1 cellular context compared by ENCODE assay signal in the genomic region with DNA sequence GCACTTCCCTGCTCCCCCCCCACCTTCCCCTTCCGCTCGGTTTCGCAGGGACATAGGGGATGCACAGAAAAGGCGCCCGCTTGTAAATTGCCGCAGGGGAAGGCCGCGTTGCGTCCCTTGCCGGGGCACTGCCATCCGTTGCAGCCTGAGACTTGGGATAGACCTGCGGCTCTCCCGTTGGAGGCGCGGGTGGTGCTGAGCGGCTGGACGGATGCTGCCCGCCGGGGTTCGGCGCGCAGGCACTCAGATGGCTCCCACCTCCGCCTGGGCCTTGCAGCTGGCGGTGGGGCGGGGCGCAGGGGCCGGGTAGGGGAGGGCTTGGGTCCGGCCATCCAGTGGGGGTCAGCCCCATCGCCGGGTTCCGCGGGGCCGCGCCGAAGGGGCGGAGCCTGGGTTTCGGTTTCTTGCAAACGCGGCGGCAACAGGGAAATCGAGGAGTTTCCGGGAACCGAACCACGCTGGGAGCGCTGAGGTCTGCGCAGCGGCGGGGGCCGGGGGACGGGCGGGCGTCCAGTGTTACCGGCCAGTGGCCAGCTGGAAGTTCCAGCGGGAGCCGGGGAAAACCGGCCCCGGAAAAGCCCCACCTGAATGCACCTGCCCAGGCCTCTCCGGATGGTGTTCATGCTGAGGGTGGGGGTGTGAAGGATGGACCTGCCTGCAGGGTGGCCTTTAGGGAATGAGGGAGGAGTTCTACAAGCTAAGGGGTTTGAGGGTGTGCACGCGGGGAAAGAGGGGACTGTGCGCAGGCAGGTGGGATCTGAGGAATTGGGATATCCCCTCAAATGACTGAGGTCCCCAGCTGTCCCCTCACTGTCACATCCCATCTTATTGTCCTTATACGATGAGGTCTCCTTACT.
TF ChIP-seq lines count a peak whose summit lies in the region.

No MANE protein-coding gene starts in this region.

TF ChIP-seq in GM12878, 131 proteins besides CTCF, POLR2A, EP300 and RAD21 (continued from another document and continues in another):
- TF ChIP-seq, protein P1, sequence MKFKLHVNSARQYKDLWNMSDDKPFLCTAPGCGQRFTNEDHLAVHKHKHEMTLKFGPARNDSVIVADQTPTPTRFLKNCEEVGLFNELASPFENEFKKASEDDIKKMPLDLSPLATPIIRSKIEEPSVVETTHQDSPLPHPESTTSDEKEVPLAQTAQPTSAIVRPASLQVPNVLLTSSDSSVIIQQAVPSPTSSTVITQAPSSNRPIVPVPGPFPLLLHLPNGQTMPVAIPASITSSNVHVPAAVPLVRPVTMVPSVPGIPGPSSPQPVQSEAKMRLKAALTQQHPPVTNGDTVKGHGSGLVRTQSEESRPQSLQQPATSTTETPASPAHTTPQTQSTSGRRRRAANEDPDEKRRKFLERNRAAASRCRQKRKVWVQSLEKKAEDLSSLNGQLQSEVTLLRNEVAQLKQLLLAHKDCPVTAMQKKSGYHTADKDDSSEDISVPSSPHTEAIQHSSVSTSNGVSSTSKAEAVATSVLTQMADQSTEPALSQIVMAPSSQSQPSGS (IDR thresholded peaks at IDR 0.05; ENCODE audit: low read length), result no peak
- TF ChIP-seq ZNF217 (IDR thresholded peaks at IDR 0.05) (peak; percentile 70; the same call in 1 of the 2 replicates), TCF12 (IDR thresholded peaks at IDR 0.05; ENCODE audit: low read depth, low read length) (no peak), JUND (IDR thresholded peaks at IDR 0.05; ENCODE audit: low read depth, low read length) (no peak), RAD51 (IDR thresholded peaks at IDR 0.05) (no peak), GATAD2B (conservative IDR thresholded peaks at IDR 0.05; ENCODE audit: low read depth) (no peak; the same call in 1 of the 2 replicates), CHD1 (IDR thresholded peaks at IDR 0.05; ENCODE audit: low read depth, low read length) (no peak), RFX5 (IDR thresholded peaks at IDR 0.05; ENCODE audit: low read depth, low read length) (no peak), SUZ12 (IDR thresholded peaks at IDR 0.05; ENCODE audit: unreplicated experiment) (no peak), RUNX3 (IDR thresholded peaks at IDR 0.05; ENCODE audit: low read length) (no peak), BRCA1 (IDR thresholded peaks at IDR 0.05; ENCODE audit: low read depth, low read length) (no peak), CREM (IDR thresholded peaks at IDR 0.05; ENCODE audit: low read depth) (no peak), BCL11A (IDR thresholded peaks at IDR 0.05; ENCODE audit: low read depth, low read length) (no peak), JUNB (IDR thresholded peaks at IDR 0.05) (no peak), ETV6 (conservative IDR thresholded peaks at IDR 0.05 in 1 of 2, IDR thresholded peaks at IDR 0.05 in 1 of 2; ENCODE audit: borderline replicate concordance in 1 of 2, low read depth in 1 of 2) (no peak; a peak in 1 of 4 replicates), CHD2 (IDR thresholded peaks at IDR 0.05; ENCODE audit: borderline replicate concordance, low read depth, low read length) (no peak; the same call in 1 of the 2 replicates), RB1 (IDR thresholded peaks at IDR 0.05; ENCODE audit: borderline replicate concordance) (no peak; the same call in 1 of the 2 replicates), CBX3 (IDR thresholded peaks at IDR 0.05; ENCODE audit: borderline replicate concordance, low read depth) (no peak), YBX1 (IDR thresholded peaks at IDR 0.05) (no peak), PAX8 (IDR thresholded peaks at IDR 0.05) (no peak), SRF (IDR thresholded peaks at IDR 0.05; ENCODE audit: low read depth in 2 of 2, low read length in 2 of 2) (no peak), HDGF (IDR thresholded peaks at IDR 0.05) (peak; percentile 27; the same call in 1 of the 2 replicates), MTA2 (IDR thresholded peaks at IDR 0.05; ENCODE audit: low read depth) (no peak), YY1 (IDR thresholded peaks at IDR 0.05; ENCODE audit: low read depth, low read length) (no peak; the same call in 1 of the 2 replicates), POLR2AphosphoS5 (IDR thresholded peaks at IDR 0.05; ENCODE audit: low read length) (no peak)
- TF ChIP-seq, protein P2, sequence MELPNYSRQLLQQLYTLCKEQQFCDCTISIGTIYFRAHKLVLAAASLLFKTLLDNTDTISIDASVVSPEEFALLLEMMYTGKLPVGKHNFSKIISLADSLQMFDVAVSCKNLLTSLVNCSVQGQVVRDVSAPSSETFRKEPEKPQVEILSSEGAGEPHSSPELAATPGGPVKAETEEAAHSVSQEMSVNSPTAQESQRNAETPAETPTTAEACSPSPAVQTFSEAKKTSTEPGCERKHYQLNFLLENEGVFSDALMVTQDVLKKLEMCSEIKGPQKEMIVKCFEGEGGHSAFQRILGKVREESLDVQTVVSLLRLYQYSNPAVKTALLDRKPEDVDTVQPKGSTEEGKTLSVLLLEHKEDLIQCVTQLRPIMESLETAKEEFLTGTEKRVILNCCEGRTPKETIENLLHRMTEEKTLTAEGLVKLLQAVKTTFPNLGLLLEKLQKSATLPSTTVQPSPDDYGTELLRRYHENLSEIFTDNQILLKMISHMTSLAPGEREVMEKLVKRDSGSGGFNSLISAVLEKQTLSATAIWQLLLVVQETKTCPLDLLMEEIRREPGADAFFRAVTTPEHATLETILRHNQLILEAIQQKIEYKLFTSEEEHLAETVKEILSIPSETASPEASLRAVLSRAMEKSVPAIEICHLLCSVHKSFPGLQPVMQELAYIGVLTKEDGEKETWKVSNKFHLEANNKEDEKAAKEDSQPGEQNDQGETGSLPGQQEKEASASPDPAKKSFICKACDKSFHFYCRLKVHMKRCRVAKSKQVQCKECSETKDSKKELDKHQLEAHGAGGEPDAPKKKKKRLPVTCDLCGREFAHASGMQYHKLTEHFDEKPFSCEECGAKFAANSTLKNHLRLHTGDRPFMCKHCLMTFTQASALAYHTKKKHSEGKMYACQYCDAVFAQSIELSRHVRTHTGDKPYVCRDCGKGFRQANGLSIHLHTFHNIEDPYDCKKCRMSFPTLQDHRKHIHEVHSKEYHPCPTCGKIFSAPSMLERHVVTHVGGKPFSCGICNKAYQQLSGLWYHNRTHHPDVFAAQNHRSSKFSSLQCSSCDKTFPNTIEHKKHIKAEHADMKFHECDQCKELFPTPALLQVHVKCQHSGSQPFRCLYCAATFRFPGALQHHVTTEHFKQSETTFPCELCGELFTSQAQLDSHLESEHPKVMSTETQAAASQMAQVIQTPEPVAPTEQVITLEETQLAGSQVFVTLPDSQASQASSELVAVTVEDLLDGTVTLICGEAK (IDR thresholded peaks at IDR 0.05; ENCODE audit: borderline replicate concordance), result no peak
- TF ChIP-seq, protein P3, sequence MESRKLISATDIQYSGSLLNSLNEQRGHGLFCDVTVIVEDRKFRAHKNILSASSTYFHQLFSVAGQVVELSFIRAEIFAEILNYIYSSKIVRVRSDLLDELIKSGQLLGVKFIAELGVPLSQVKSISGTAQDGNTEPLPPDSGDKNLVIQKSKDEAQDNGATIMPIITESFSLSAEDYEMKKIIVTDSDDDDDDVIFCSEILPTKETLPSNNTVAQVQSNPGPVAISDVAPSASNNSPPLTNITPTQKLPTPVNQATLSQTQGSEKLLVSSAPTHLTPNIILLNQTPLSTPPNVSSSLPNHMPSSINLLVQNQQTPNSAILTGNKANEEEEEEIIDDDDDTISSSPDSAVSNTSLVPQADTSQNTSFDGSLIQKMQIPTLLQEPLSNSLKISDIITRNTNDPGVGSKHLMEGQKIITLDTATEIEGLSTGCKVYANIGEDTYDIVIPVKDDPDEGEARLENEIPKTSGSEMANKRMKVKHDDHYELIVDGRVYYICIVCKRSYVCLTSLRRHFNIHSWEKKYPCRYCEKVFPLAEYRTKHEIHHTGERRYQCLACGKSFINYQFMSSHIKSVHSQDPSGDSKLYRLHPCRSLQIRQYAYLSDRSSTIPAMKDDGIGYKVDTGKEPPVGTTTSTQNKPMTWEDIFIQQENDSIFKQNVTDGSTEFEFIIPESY (IDR thresholded peaks at IDR 0.05), result no peak
- TF ChIP-seq, protein P4, sequence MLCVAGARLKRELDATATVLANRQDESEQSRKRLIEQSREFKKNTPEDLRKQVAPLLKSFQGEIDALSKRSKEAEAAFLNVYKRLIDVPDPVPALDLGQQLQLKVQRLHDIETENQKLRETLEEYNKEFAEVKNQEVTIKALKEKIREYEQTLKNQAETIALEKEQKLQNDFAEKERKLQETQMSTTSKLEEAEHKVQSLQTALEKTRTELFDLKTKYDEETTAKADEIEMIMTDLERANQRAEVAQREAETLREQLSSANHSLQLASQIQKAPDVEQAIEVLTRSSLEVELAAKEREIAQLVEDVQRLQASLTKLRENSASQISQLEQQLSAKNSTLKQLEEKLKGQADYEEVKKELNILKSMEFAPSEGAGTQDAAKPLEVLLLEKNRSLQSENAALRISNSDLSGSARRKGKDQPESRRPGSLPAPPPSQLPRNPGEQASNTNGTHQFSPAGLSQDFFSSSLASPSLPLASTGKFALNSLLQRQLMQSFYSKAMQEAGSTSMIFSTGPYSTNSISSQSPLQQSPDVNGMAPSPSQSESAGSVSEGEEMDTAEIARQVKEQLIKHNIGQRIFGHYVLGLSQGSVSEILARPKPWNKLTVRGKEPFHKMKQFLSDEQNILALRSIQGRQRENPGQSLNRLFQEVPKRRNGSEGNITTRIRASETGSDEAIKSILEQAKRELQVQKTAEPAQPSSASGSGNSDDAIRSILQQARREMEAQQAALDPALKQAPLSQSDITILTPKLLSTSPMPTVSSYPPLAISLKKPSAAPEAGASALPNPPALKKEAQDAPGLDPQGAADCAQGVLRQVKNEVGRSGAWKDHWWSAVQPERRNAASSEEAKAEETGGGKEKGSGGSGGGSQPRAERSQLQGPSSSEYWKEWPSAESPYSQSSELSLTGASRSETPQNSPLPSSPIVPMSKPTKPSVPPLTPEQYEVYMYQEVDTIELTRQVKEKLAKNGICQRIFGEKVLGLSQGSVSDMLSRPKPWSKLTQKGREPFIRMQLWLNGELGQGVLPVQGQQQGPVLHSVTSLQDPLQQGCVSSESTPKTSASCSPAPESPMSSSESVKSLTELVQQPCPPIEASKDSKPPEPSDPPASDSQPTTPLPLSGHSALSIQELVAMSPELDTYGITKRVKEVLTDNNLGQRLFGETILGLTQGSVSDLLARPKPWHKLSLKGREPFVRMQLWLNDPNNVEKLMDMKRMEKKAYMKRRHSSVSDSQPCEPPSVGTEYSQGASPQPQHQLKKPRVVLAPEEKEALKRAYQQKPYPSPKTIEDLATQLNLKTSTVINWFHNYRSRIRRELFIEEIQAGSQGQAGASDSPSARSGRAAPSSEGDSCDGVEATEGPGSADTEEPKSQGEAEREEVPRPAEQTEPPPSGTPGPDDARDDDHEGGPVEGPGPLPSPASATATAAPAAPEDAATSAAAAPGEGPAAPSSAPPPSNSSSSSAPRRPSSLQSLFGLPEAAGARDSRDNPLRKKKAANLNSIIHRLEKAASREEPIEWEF (IDR thresholded peaks at IDR 0.05; ENCODE audit: insufficient replicate concordance, low read depth, low read length), result no peak
- TF ChIP-seq, protein P5, sequence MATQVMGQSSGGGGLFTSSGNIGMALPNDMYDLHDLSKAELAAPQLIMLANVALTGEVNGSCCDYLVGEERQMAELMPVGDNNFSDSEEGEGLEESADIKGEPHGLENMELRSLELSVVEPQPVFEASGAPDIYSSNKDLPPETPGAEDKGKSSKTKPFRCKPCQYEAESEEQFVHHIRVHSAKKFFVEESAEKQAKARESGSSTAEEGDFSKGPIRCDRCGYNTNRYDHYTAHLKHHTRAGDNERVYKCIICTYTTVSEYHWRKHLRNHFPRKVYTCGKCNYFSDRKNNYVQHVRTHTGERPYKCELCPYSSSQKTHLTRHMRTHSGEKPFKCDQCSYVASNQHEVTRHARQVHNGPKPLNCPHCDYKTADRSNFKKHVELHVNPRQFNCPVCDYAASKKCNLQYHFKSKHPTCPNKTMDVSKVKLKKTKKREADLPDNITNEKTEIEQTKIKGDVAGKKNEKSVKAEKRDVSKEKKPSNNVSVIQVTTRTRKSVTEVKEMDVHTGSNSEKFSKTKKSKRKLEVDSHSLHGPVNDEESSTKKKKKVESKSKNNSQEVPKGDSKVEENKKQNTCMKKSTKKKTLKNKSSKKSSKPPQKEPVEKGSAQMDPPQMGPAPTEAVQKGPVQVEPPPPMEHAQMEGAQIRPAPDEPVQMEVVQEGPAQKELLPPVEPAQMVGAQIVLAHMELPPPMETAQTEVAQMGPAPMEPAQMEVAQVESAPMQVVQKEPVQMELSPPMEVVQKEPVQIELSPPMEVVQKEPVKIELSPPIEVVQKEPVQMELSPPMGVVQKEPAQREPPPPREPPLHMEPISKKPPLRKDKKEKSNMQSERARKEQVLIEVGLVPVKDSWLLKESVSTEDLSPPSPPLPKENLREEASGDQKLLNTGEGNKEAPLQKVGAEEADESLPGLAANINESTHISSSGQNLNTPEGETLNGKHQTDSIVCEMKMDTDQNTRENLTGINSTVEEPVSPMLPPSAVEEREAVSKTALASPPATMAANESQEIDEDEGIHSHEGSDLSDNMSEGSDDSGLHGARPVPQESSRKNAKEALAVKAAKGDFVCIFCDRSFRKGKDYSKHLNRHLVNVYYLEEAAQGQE (IDR thresholded peaks at IDR 0.05; ENCODE audit: low read depth, low read length), result no peak
- TF ChIP-seq, protein P6, sequence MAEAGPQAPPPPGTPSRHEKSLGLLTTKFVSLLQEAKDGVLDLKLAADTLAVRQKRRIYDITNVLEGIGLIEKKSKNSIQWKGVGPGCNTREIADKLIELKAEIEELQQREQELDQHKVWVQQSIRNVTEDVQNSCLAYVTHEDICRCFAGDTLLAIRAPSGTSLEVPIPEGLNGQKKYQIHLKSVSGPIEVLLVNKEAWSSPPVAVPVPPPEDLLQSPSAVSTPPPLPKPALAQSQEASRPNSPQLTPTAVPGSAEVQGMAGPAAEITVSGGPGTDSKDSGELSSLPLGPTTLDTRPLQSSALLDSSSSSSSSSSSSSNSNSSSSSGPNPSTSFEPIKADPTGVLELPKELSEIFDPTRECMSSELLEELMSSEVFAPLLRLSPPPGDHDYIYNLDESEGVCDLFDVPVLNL (IDR thresholded peaks at IDR 0.05; ENCODE audit: low read depth, low read length), result no peak
- TF ChIP-seq, protein P7, sequence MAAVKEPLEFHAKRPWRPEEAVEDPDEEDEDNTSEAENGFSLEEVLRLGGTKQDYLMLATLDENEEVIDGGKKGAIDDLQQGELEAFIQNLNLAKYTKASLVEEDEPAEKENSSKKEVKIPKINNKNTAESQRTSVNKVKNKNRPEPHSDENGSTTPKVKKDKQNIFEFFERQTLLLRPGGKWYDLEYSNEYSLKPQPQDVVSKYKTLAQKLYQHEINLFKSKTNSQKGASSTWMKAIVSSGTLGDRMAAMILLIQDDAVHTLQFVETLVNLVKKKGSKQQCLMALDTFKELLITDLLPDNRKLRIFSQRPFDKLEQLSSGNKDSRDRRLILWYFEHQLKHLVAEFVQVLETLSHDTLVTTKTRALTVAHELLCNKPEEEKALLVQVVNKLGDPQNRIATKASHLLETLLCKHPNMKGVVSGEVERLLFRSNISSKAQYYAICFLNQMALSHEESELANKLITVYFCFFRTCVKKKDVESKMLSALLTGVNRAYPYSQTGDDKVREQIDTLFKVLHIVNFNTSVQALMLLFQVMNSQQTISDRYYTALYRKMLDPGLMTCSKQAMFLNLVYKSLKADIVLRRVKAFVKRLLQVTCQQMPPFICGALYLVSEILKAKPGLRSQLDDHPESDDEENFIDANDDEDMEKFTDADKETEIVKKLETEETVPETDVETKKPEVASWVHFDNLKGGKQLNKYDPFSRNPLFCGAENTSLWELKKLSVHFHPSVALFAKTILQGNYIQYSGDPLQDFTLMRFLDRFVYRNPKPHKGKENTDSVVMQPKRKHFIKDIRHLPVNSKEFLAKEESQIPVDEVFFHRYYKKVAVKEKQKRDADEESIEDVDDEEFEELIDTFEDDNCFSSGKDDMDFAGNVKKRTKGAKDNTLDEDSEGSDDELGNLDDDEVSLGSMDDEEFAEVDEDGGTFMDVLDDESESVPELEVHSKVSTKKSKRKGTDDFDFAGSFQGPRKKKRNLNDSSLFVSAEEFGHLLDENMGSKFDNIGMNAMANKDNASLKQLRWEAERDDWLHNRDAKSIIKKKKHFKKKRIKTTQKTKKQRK (IDR thresholded peaks at IDR 0.05; ENCODE audit: low read depth, low read length), result no peak
